Comparison of ENCODE assay signal across 8 cellular contexts in genomic region chr6:49606696-49607390, GRCh38. TPM values are rescaled to one million over a fixed set of nuclear protein-coding genes. Genes with fewer than 3 reads are reported as not detected.
DNase-seq lines count a peak whose midpoint lies in the region; ATAC-seq and TF ChIP-seq lines count a peak whose summit lies in the region.

No MANE protein-coding gene starts in this region.

- no peaks in the 10 kb centered on the region for H3K9me3 ChIP-seq in CD4-positive, alpha-beta memory T cell (ENCODE audit: control insufficient read depth in 1 of 2, low read length in 2 of 2)

- no peaks in the 10 kb centered on the region for H3K36me3 Mint-ChIP-seq in CD4-positive, alpha-beta memory T cell

- peaks cover 4 to 5% of the 10 kb centered on the region in 2 donors for H3K27me3 Mint-ChIP-seq in CD4-positive, alpha-beta memory T cell

- peaks cover 0 to 2% (median 0%) of the 10 kb centered on the region in 8 donors for H3K9me3 Mint-ChIP-seq in CD4-positive, alpha-beta memory T cell

- H3K4me1 ChIP-seq in CD4-positive, alpha-beta memory T cell (ENCODE audit: insufficient read depth, low read length), result no peaks in the 10 kb centered on the region

- ATAC-seq in GM18517 (IDR thresholded peaks at IDR 0.05; ENCODE audit: unreplicated experiment), result peak; percentile 94
- ATAC-seq in HG02885 (IDR thresholded peaks at IDR 0.05; ENCODE audit: poor library complexity, unreplicated experiment), result peak; percentile 98

- TF ChIP-seq POLR2A in lower leg skin (IDR thresholded peaks at IDR 0.05), result no peak

- H3K4me3 ChIP-seq in CD4-positive, alpha-beta memory T cell (ENCODE audit: low read length in 2 of 2), result no peak overlapping the region
- H3K4me3 ChIP-seq in epithelial cell of esophagus (ENCODE audit: low read length), result no peak overlapping the region
- H3K4me3 ChIP-seq in lower leg skin (ENCODE audit: low read depth, poor library complexity, severe bottlenecking), result no peak overlapping the region

- H3K36me3 ChIP-seq in CD4-positive, alpha-beta memory T cell (ENCODE audit: insufficient read depth, low read length), result no peaks in the 10 kb centered on the region

- peak in 4 of 5 donors; percentile 19 to 29 (median 29) for DNase-seq in CD4-positive, alpha-beta memory T cell
- DNase-seq in NCI-H1092 treated with DMSO at 0.1 percent for 48 hours (lab: John Stamatoyannopoulos, UW), result peak; percentile 74
- peak; percentile 80 for DNase-seq in SK-N-DZ (ENCODE audit: low spot score)
- peak; percentile 87 for DNase-seq in epithelial cell of esophagus (ENCODE audit: low read depth)
- peak; percentile 96 for DNase-seq in myocyte (ENCODE audit: low read depth)
- no peak for DNase-seq in lower leg skin (ENCODE audit: low spot score in 2 of 2)

- CTCF ChIA-PET in CD4-positive, alpha-beta memory T cell (lab: Charles Lee; ENCODE audit: partially characterized antibody), result no interaction called here

- POLR2A ChIA-PET in CD4-positive, alpha-beta memory T cell (lab: Charles Lee; ENCODE audit: partially characterized antibody), result no interaction called here

- TF ChIP-seq CTCF in epithelial cell of esophagus (IDR thresholded peaks at IDR 0.05; ENCODE audit: insufficient read depth, low read depth, low read length, missing control alignments), result peak; percentile 91
- no peak for TF ChIP-seq CTCF in lower leg skin (IDR thresholded peaks at IDR 0.05)

- H3K4me3 Mint-ChIP-seq in CD4-positive, alpha-beta memory T cell, result no peak overlapping the region

- no peaks in the 10 kb centered on the region for H3K27me3 ChIP-seq in CD4-positive, alpha-beta memory T cell (ENCODE audit: insufficient read depth, low read length)

- no peaks in the 10 kb centered on the region for H3K4me1 Mint-ChIP-seq in CD4-positive, alpha-beta memory T cell

- intact Hi-C loops in CD4-positive, alpha-beta memory T cell (cut with micrococcal nuclease), result no loop called here
- intact Hi-C loops in lower leg skin (cut with DNase I; ENCODE audit: low total_unique reads), result no loop called here

- 45 to 47% methylated on average over 5 of the region's 5 CpGs for WGBS in lower leg skin, 2 donors

- H3K27ac ChIP-seq in CD4-positive, alpha-beta memory T cell (ENCODE audit: low read depth, low read length), result no peak overlapping the region

- no peak overlapping the region for H3K27ac Mint-ChIP-seq in CD4-positive, alpha-beta memory T cell

RNA-seq across cellular contexts. Expression of gene RHAG, which starts 29.8 kb away (rescaled TPM):
- total RNA-seq in CD4-positive, alpha-beta memory T cell, result not detected
- polyA plus RNA-seq in CD4-positive, alpha-beta memory T cell, result not detected
- polyA plus RNA-seq in SK-N-DZ (2014; cell fraction: cytosol; rRNA removed), result not detected in 2 replicates
- polyA plus RNA-seq in SK-N-DZ (2014; cell fraction: nucleus; rRNA removed), result 0.11 TPM in 1 of 2 replicates, not detected in the other
- total RNA-seq in myocyte (not detected in 2 replicates), lower leg skin (not detected)
- not detected for polyA plus RNA-seq in myocyte (2012)

RNA-seq across cellular contexts. Expression of gene C6orf141, which starts 56.4 kb away (rescaled TPM):
- total RNA-seq in CD4-positive, alpha-beta memory T cell, result not detected
- polyA plus RNA-seq in CD4-positive, alpha-beta memory T cell, result not detected
- polyA plus RNA-seq in SK-N-DZ (2014; cell fraction: cytosol; rRNA removed), result 5.7 and 5.8 TPM in 2 replicates
- polyA plus RNA-seq in SK-N-DZ (2014; cell fraction: nucleus; rRNA removed), result 3.9 and 12.2 TPM in 2 replicates
- total RNA-seq in myocyte (0.08 TPM in 1 of 2 replicates, not detected in the other), lower leg skin (10 to 100 TPM in 2 of 4 donors, 1 to 10 TPM in 2; 4.2 to 25.6 (median 9.5) TPM)
- polyA plus RNA-seq in myocyte (2012), result not detected

Comparison
In these comparisons a context has a peak if more than half of its experiments do, and no peak if none do; other contexts are left out.
1. DNase-seq: peak in CD4-positive, alpha-beta memory T cell (4 of 5), NCI-H1092 treated with DMSO at 0.1 percent for 48 hours (single experiment), SK-N-DZ (single experiment), epithelial cell of esophagus (single experiment) and myocyte (single experiment); none in lower leg skin (0 of 2).